8 cellular contexts compared by ENCODE assay signal in genomic region chr1:153790996-153791855, GRCh38. TPM values are rescaled to one million over a fixed set of nuclear protein-coding genes. Genes with fewer than 3 reads are reported as not detected.
DNase-seq lines count a peak whose midpoint lies in the region; ATAC-seq, FAIRE-seq and TF ChIP-seq lines count a peak whose summit lies in the region.

No MANE protein-coding gene starts in this region.

- H3K27me3 Mint-ChIP-seq in activated naive CD4-positive, alpha-beta T cell treated with anti-CD3 and anti-CD28 coated beads, Interleukin-2, amount 10 ng/mL, durations not matched to agents 7 days and 5 days, result peaks cover 38% of the 10 kb centered on the region
- H3K27me3 Mint-ChIP-seq in endothelial cell (ENCODE audit: unreplicated experiment), result peaks cover 4% of the 10 kb centered on the region

- H3K4me2 ChIP-seq in endothelial cell of umbilical vein (ENCODE audit: insufficient read depth, low read length), result peak overlapping the region; percentile 27

- H3K79me2 ChIP-seq in endothelial cell of umbilical vein (ENCODE audit: control insufficient read depth, insufficient read depth, low read length), result no peaks in the 10 kb centered on the region

- no peaks in the 10 kb centered on the region for H3K36me3 Mint-ChIP-seq in activated naive CD4-positive, alpha-beta T cell treated with anti-CD3 and anti-CD28 coated beads, Interleukin-2, amount 10 ng/mL, durations not matched to agents 7 days and 5 days
- no peaks in the 10 kb centered on the region for H3K36me3 Mint-ChIP-seq in endothelial cell (ENCODE audit: low read depth, unreplicated experiment)

- H3K27ac ChIP-seq in endothelial cell of umbilical vein (ENCODE audit: insufficient read depth, low read depth, low read length), result no peak overlapping the region
- H3K27ac ChIP-seq in neutrophil, result peak overlapping the region; percentile 91

- peak overlapping the region; percentile 65 for H3K27ac Mint-ChIP-seq in activated naive CD4-positive, alpha-beta T cell treated with anti-CD3 and anti-CD28 coated beads, Interleukin-2, amount 10 ng/mL, durations not matched to agents 7 days and 5 days
- H3K27ac Mint-ChIP-seq in endothelial cell (ENCODE audit: unreplicated experiment), result no peak overlapping the region

- no peak for TF ChIP-seq POLR2A in endothelial cell of umbilical vein (IDR thresholded peaks at IDR 0.05; ENCODE audit: low read depth, low read length)

- H3K4me1 ChIP-seq in endothelial cell of umbilical vein (ENCODE audit: control insufficient read depth, extremely low read depth, insufficient read depth, low read length), result peaks cover 14% of the 10 kb centered on the region
- peaks cover 40 to 41% of the 10 kb centered on the region in 2 experiments for H3K4me1 ChIP-seq in neutrophil (ENCODE audit: control insufficient read depth in 1 of 2, insufficient read depth in 1 of 2, low read depth in 1 of 2, low read length in 1 of 2)

- peak overlapping the region; percentile 75 for H2AFZ ChIP-seq in endothelial cell of umbilical vein (ENCODE audit: low read depth, low read length)

- H3K4me1 Mint-ChIP-seq in activated naive CD4-positive, alpha-beta T cell treated with anti-CD3 and anti-CD28 coated beads, Interleukin-2, amount 10 ng/mL, durations not matched to agents 7 days and 5 days, result peaks cover 56% of the 10 kb centered on the region
- H3K4me1 Mint-ChIP-seq in endothelial cell (ENCODE audit: unreplicated experiment), result peaks cover 15% of the 10 kb centered on the region

- CTCF ChIA-PET in activated naive CD4-positive, alpha-beta T cell treated with anti-CD3 and anti-CD28 coated beads, Interleukin-2, amount 10 ng/mL, durations not matched to agents 7 days and 5 days (lab: Charles Lee), result interaction anchor here (3.3 kb wide), 1 partner anchor 155 kb away, joined by 10 read pairs; the partner anchor contains the start of gene DENND4B
- CTCF ChIA-PET in endothelial cell of umbilical vein (lab: Charles Lee), result interaction anchor here (1.0 to 1.7 kb wide), 3 partner anchors 8 to 196 kb away, joined by 3 to 8 read pairs (median 4); partner anchors contain the start of gene RAB13

- H3K9me3 Mint-ChIP-seq in activated naive CD4-positive, alpha-beta T cell treated with anti-CD3 and anti-CD28 coated beads, Interleukin-2, amount 10 ng/mL, durations not matched to agents 7 days and 5 days, result no peaks in the 10 kb centered on the region
- H3K9me3 Mint-ChIP-seq in endothelial cell (ENCODE audit: unreplicated experiment), result no peaks in the 10 kb centered on the region

- DNase-seq in activated naive CD4-positive, alpha-beta T cell treated with anti-CD3 and anti-CD28 coated beads, Interleukin-2, amount 10 ng/mL, durations not matched to agents 7 days and 5 days, result peak; percentile 46
- no peak for DNase-seq in activated naive CD4-positive, alpha-beta T cell (lab: John Stamatoyannopoulos, UW)
- DNase-seq in RPMI8226 (peak; percentile 89), endothelial cell of umbilical vein (ENCODE audit: low read depth, low spot score) (no peak), endothelial cell (ENCODE audit: low spot score) (no peak), cortex of kidney (lab: John Stamatoyannopoulos, UW) (no peak)

- peak overlapping the region; percentile 3 for H3K4me3 Mint-ChIP-seq in activated naive CD4-positive, alpha-beta T cell treated with anti-CD3 and anti-CD28 coated beads, Interleukin-2, amount 10 ng/mL, durations not matched to agents 7 days and 5 days
- H3K4me3 Mint-ChIP-seq in endothelial cell (ENCODE audit: unreplicated experiment), result no peak overlapping the region

- TF ChIP-seq CTCF in endothelial cell of umbilical vein (IDR thresholded peaks at IDR 0.05; ENCODE audit: extremely low read depth in 1 of 2, insufficient read depth in 1 of 2, low read depth in 1 of 2, low read length in 2 of 2), result no peak
- TF ChIP-seq CTCF in neutrophil (IDR thresholded peaks at IDR 0.05), result peak; percentile 14
- TF ChIP-seq CTCF in endothelial cell (IDR thresholded peaks at IDR 0.05; ENCODE audit: unreplicated experiment), result no peak

- POLR2A ChIA-PET in endothelial cell of umbilical vein (lab: Charles Lee), result interaction anchor here (1.0 kb wide), 1 partner anchor 164 kb away, joined by 3 read pairs; the partner anchor contains the start of gene S100A13

- H3K27me3 ChIP-seq in endothelial cell of umbilical vein (ENCODE audit: control insufficient read depth in 2 of 2, insufficient read depth in 2 of 2, low read length in 2 of 2) (peaks cover 0 to 2% of the 10 kb centered on the region in 2 experiments), neutrophil (no peaks in the 10 kb centered on the region)

- ATAC-seq in HG02943 (IDR thresholded peaks at IDR 0.05; ENCODE audit: low read depth, unreplicated experiment), result peak; percentile 82

- H3K36me3 ChIP-seq in endothelial cell of umbilical vein (ENCODE audit: control insufficient read depth in 2 of 2, extremely low read depth in 1 of 2, insufficient read depth in 2 of 2, low read length in 2 of 2) (no peaks in the 10 kb centered on the region), neutrophil (no peaks in the 10 kb centered on the region)

- BruUV-seq in endothelial cell of umbilical vein (replicated peaks; lab: Mats Ljungman, UMichigan), result no TSS peak

- no peaks in the 10 kb centered on the region for H3K9me3 ChIP-seq in endothelial cell of umbilical vein (replicated peaks; ENCODE audit: control insufficient read depth, insufficient read depth, low read length)
- no peaks in the 10 kb centered on the region for H3K9me3 ChIP-seq in neutrophil

- dilution Hi-C loops in endothelial cell of umbilical vein (cut with MboI; ENCODE audit: extremely low pct_ligation_motif_present, low sequenced_read_pairs), result no loop called here

- intact Hi-C loops in endothelial cell of umbilical vein (cut with micrococcal nuclease), result no loop called here

- no peak overlapping the region for H3K9ac ChIP-seq in endothelial cell of umbilical vein (replicated peaks; ENCODE audit: extremely low read depth, insufficient read depth, low read length)

- H3K9me1 ChIP-seq in endothelial cell of umbilical vein (replicated peaks; ENCODE audit: control insufficient read depth, extremely low read depth, insufficient read depth, low read length), result no peaks in the 10 kb centered on the region

- FAIRE-seq in endothelial cell of umbilical vein (lab: Jason Lieb, UNC), result peak; percentile 40

- H4K20me1 ChIP-seq in endothelial cell of umbilical vein (replicated peaks; ENCODE audit: control insufficient read depth, extremely low read depth, insufficient read depth, low read length), result no peaks in the 10 kb centered on the region

- H3K4me3 ChIP-seq in endothelial cell of umbilical vein (replicated peaks in 1 of 3; ENCODE audit: insufficient read depth in 1 of 3, low read depth in 1 of 3, low read length in 3 of 3) (no peak overlapping the region), neutrophil (ENCODE audit: low read depth in 1 of 2, low read length in 1 of 2) (peak overlapping the region; percentile 57 to 61)

TF ChIP-seq in endothelial cell of umbilical vein, 7 proteins besides CTCF, POLR2A, EP300 and RAD21:
- TF ChIP-seq JUN (IDR thresholded peaks at IDR 0.05; ENCODE audit: borderline replicate concordance, insufficient read depth, insufficient read length, low read depth) (no peak), FOS (IDR thresholded peaks at IDR 0.05; ENCODE audit: borderline replicate concordance, insufficient read depth, low read length) (no peak), EZH2 (IDR thresholded peaks at IDR 0.05; ENCODE audit: borderline replicate concordance, low read depth, low read length, severe bottlenecking) (no peak), GATA2 (IDR thresholded peaks at IDR 0.05; ENCODE audit: insufficient read depth, insufficient read length, low read depth, low read length) (no peak), MYC (IDR thresholded peaks at IDR 0.05; ENCODE audit: low read depth, low read length) (no peak), POLR2AphosphoS5 (IDR thresholded peaks at IDR 0.05; ENCODE audit: insufficient read depth, low read depth, low read length) (no peak), MAX (IDR thresholded peaks at IDR 0.05; ENCODE audit: insufficient read depth, insufficient read length) (no peak)
TF ChIP-seq in endothelial cell of umbilical vein: peak in this region for 0.

RNA-seq across cellular contexts. Expression of gene SLC27A3, which starts 16.0 kb away (rescaled TPM):
- 26.5 and 26.6 TPM in 2 replicates for total RNA-seq in endothelial cell of umbilical vein
- polyA plus RNA-seq in endothelial cell of umbilical vein, result 34.3 and 40.1 TPM in 2 replicates
- 26.6 and 30.3 TPM in 2 replicates for polyA plus RNA-seq in endothelial cell of umbilical vein (2011; cell fraction: cytosol; rRNA removed)
- polyA plus RNA-seq in endothelial cell of umbilical vein (2011; cell fraction: nucleus; rRNA removed), result 109 and 144 TPM in 2 replicates
- polyA plus RNA-seq in endothelial cell of umbilical vein (2012), result 17.3 and 19.5 TPM in 2 replicates
- 66.2 and 68.0 TPM in 2 replicates for polyA minus RNA-seq in endothelial cell of umbilical vein
- polyA minus RNA-seq in endothelial cell of umbilical vein (2011; cell fraction: cytosol; rRNA and poly(A)+ RNA removed), result 22.5 TPM
- polyA minus RNA-seq in endothelial cell of umbilical vein (2011; cell fraction: nucleus; rRNA and poly(A)+ RNA removed), result 12.9 and 17.1 TPM in 2 replicates
- total RNA-seq in endothelial cell (ENCODE audit: unreplicated experiment), result 72.7 TPM

Comparison
In these comparisons a context has a peak if more than half of its experiments do, and no peak if none do; other contexts are left out.
1. DNase-seq: peak in activated naive CD4-positive, alpha-beta T cell treated with anti-CD3 and anti-CD28 coated beads, Interleukin-2, amount 10 ng/mL, durations not matched to agents 7 days and 5 days (single experiment) and RPMI8226 (single experiment); none in activated naive CD4-positive, alpha-beta T cell (0 of 4), endothelial cell of umbilical vein (single experiment), endothelial cell (single experiment) and cortex of kidney (single experiment).
2. H3K4me3 ChIP-seq: peak in neutrophil (2 of 2); none in endothelial cell of umbilical vein (0 of 3).